ENCODE assay signal across 8 cellular contexts in the genomic region with DNA sequence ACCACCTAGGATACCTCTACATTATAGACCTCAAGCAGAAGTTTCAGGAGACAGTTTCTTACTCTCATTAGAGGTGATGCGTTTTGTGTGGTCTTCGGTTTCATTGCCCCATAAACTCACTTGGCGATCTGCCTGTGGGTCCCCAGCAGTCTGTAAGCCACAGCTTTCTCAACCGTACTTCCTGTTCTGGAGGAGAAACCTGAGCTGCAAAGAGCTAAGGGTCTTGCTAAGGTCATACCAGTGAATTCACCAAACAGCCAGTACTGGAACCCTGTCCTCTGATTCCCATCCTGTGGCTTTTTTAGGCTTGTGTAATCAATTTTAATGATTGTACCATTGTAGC.
DNase-seq lines count a peak whose midpoint lies in the region; ATAC-seq lines count a peak whose summit lies in the region.

No MANE protein-coding gene starts in this region.

- ATAC-seq in HG02852 (IDR thresholded peaks at IDR 0.05; ENCODE audit: unreplicated experiment): peak; percentile 48
- no peak for ATAC-seq in HG02642 (IDR thresholded peaks at IDR 0.05; ENCODE audit: poor library complexity, unreplicated experiment)
- no peak for ATAC-seq in HG03469 (IDR thresholded peaks at IDR 0.05; ENCODE audit: unreplicated experiment)

- DNase-seq in DMS79 (lab: John Stamatoyannopoulos, UW): peak; percentile 24
- peak; percentile 40 for DNase-seq in RPMI8226
- DNase-seq in glomerular visceral epithelial cell (ENCODE audit: extremely low spot score): peak; percentile 79
- DNase-seq in COLO668 (lab: John Stamatoyannopoulos, UW; ENCODE audit: unreplicated experiment): no peak
- no peak for DNase-seq in HPDE6-E6E7 (ENCODE audit: extremely low spot score)

Comparison
In these comparisons a context has a peak if more than half of its experiments do, and no peak if none do; other contexts are left out.
1. DNase-seq: peak in DMS79 (single experiment), RPMI8226 (single experiment) and glomerular visceral epithelial cell (single experiment); none in COLO668 (single experiment) and HPDE6-E6E7 (single experiment).